ENCODE assay signal across 29 cellular contexts in genomic region chr2:174450021-174450816, GRCh38. TPM values are rescaled to one million over a fixed set of nuclear protein-coding genes. Genes with fewer than 3 reads are reported as not detected.
DNase-seq lines count a peak whose midpoint lies in the region; ATAC-seq and TF ChIP-seq lines count a peak whose summit lies in the region.
"Had no signal": no experiment of that assay in that cellular context is flagged by ENCODE, and none has a peak within 500 bp of the region (broad histone marks: within the 10 kb centered on the region; RNA-seq: fewer than 3 reads in every experiment).

No MANE protein-coding gene starts in this region.

- peaks cover 39 to 59% of the 10 kb centered on the region in 2 donors for H3K36me3 Mint-ChIP-seq in CD4-positive, alpha-beta memory T cell
- H3K36me3 Mint-ChIP-seq in naive B cell: peaks cover 0 to under 1% of the 10 kb centered on the region in 2 donors

- peaks cover 6% of the 10 kb centered on the region for H3K36me3 ChIP-seq in CD4-positive, alpha-beta memory T cell (ENCODE audit: insufficient read depth, low read length)
- no peaks in the 10 kb centered on the region for H3K36me3 ChIP-seq in SK-N-SH (replicated peaks in 1 of 2; ENCODE audit: control insufficient read depth in 1 of 2, insufficient read depth in 2 of 2, low read length in 1 of 2)

- CTCF ChIA-PET in CD4-positive, alpha-beta memory T cell (lab: Charles Lee; ENCODE audit: partially characterized antibody): no interaction called here
- CTCF ChIA-PET in SK-N-SH (lab: Yijun Ruan, JAX): interaction anchor here (2.2 kb wide), 1 partner anchor 13 kb away, joined by 9 read pairs; no protein-coding TSS in a partner anchor

- POLR2A ChIA-PET in CD4-positive, alpha-beta memory T cell (lab: Charles Lee; ENCODE audit: partially characterized antibody): no interaction called here
- POLR2A ChIA-PET in SK-N-SH (lab: Yijun Ruan, JAX): interaction anchor here (1.0 to 1.1 kb wide), 2 partner anchors 10 to 55 kb away, joined by 3 to 4 read pairs; partner anchors contain the start of gene SCRN3

- no peak; the same call in 1 of the 2 replicates for TF ChIP-seq RAD21 in SK-N-SH (IDR thresholded peaks at IDR 0.05; ENCODE audit: low read length)

- H3K27me3 Mint-ChIP-seq in CD4-positive, alpha-beta memory T cell: no peaks in the 10 kb centered on the region
- no peaks in the 10 kb centered on the region for H3K27me3 Mint-ChIP-seq in naive B cell
- H3K27me3 Mint-ChIP-seq: activated T-helper 17 cell treated with anti-CD3 and anti-CD28 coated beads, Interleukin-2, amount 50 U/mL, for 72 hours; central memory CD8-positive, alpha-beta T cell; dendritic cell treated with granulocyte-macrophage colony-stimulating factor and Interleukin-4, amounts not matched to agents 40 ng/mL and 50 ng/mL, for 4 days; progenitor cell of endocrine pancreas had no signal

- no peak overlapping the region for H2AFZ ChIP-seq in SK-N-SH (ENCODE audit: low read depth)
- H2AFZ ChIP-seq: GM23338, hepatocyte had no signal

- peak in 1 of 2 experiments; percentile 79; a peak in 2 of 4 replicates for TF ChIP-seq EP300 in SK-N-SH (IDR thresholded peaks at IDR 0.05; ENCODE audit: borderline replicate concordance in 1 of 2, low read depth in 1 of 2, low read length in 1 of 2)

- 73% methylated on average over 4 of the region's 4 CpGs for WGBS in SK-N-SH (ENCODE audit: low lambda C conversion rate)

- intact Hi-C loops in CD4-positive, alpha-beta memory T cell (cut with micrococcal nuclease): no loop called here

- no peaks in the 10 kb centered on the region for H3K9me3 ChIP-seq in CD4-positive, alpha-beta memory T cell (ENCODE audit: control insufficient read depth in 1 of 2, low read length in 2 of 2)
- no peaks in the 10 kb centered on the region for H3K9me3 ChIP-seq in SK-N-SH
- H3K9me3 ChIP-seq: esophagus squamous epithelium, right lobe of liver, upper lobe of right lung had no signal

- H3K4me3 Mint-ChIP-seq in CD4-positive, alpha-beta memory T cell: peak overlapping the region in 1 of 8 donors; percentile 19
- peak overlapping the region in 7 of 8 donors; percentile 4 to 70 (median 55) for H3K4me3 Mint-ChIP-seq in naive B cell
- H3K4me3 Mint-ChIP-seq: activated T-helper 17 cell treated with anti-CD3 and anti-CD28 coated beads, Interleukin-2, amount 50 U/mL, for 72 hours; central memory CD8-positive, alpha-beta T cell; dendritic cell treated with granulocyte-macrophage colony-stimulating factor and Interleukin-4, amounts not matched to agents 40 ng/mL and 50 ng/mL, for 4 days; GM23338 had no signal

- H3K27me3 ChIP-seq in CD4-positive, alpha-beta memory T cell (ENCODE audit: insufficient read depth, low read length): no peaks in the 10 kb centered on the region
- no peaks in the 10 kb centered on the region for H3K27me3 ChIP-seq in SK-N-SH (ENCODE audit: insufficient read depth)
- H3K27me3 ChIP-seq: esophagus squamous epithelium, hepatocyte, right lobe of liver, upper lobe of right lung had no signal

- peak overlapping the region in 6 of 7 donors; percentile 2 to 44 (median 35) for H3K27ac Mint-ChIP-seq in CD4-positive, alpha-beta memory T cell
- H3K27ac Mint-ChIP-seq in naive B cell: peak overlapping the region in 5 of 6 donors; percentile 68 to 91 (median 87)
- H3K27ac Mint-ChIP-seq: activated T-helper 17 cell treated with anti-CD3 and anti-CD28 coated beads, Interleukin-2, amount 50 U/mL, for 72 hours; dendritic cell treated with granulocyte-macrophage colony-stimulating factor and Interleukin-4, amounts not matched to agents 40 ng/mL and 50 ng/mL, for 4 days; GM23338; progenitor cell of endocrine pancreas had no signal

- no peak overlapping the region for H3K4me3 ChIP-seq in CD4-positive, alpha-beta memory T cell (ENCODE audit: low read length in 2 of 2)
- H3K4me3 ChIP-seq in GM12865 (ENCODE audit: low read depth, low read length) (no peak overlapping the region), SK-N-SH (ENCODE audit: low read depth in 2 of 2, low read length in 1 of 2) (no peak overlapping the region)
- H3K4me3 ChIP-seq: esophagus squamous epithelium, GM23338, hepatocyte, right lobe of liver, upper lobe of right lung had no signal

- no peaks in the 10 kb centered on the region for H4K20me1 ChIP-seq in SK-N-SH (ENCODE audit: insufficient read depth)

- peaks cover 0 to 1% (median 0%) of the 10 kb centered on the region in 8 donors for H3K9me3 Mint-ChIP-seq in CD4-positive, alpha-beta memory T cell
- no peaks in the 10 kb centered on the region for H3K9me3 Mint-ChIP-seq in naive B cell
- H3K9me3 Mint-ChIP-seq: activated T-helper 17 cell treated with anti-CD3 and anti-CD28 coated beads, Interleukin-2, amount 50 U/mL, for 72 hours; central memory CD8-positive, alpha-beta T cell; dendritic cell treated with granulocyte-macrophage colony-stimulating factor and Interleukin-4, amounts not matched to agents 40 ng/mL and 50 ng/mL, for 4 days; GM23338 had no signal

- H3F3A ChIP-seq in SK-N-SH (replicated peaks; ENCODE audit: insufficient read depth): no peaks in the 10 kb centered on the region

- H3K79me2 ChIP-seq in SK-N-SH (ENCODE audit: insufficient read depth): no peaks in the 10 kb centered on the region
- H3K79me2 ChIP-seq: hepatocyte had no signal

- no peaks in the 10 kb centered on the region for H3K9me2 ChIP-seq in SK-N-SH

- H3K4me1 ChIP-seq in CD4-positive, alpha-beta memory T cell (ENCODE audit: insufficient read depth, low read length): peaks cover 10% of the 10 kb centered on the region
- H3K4me1 ChIP-seq in SK-N-SH (ENCODE audit: control insufficient read depth in 1 of 2, insufficient read depth in 2 of 2, low read depth in 1 of 2, low read length in 1 of 2): peaks cover 6 to 9% of the 10 kb centered on the region in 2 experiments; a peak in 3 of 4 replicates
- H3K4me1 ChIP-seq: right lobe of liver, upper lobe of right lung had no signal

- no peak overlapping the region for H3K9ac ChIP-seq in SK-N-SH

- peak; percentile 58 to 74 for ATAC-seq in naive B cell (ENCODE audit: low read depth in 2 of 2)
- no peak for ATAC-seq in HG03039 (IDR thresholded peaks at IDR 0.05; ENCODE audit: unreplicated experiment)
- no peak for ATAC-seq in HG03025 (IDR thresholded peaks at IDR 0.05; ENCODE audit: low FRiP score, unreplicated experiment)
- ATAC-seq in GM19397 (IDR thresholded peaks at IDR 0.05; ENCODE audit: unreplicated experiment): no peak
- ATAC-seq: activated T-helper 17 cell treated with anti-CD3 and anti-CD28 coated beads, Interleukin-2, amount 50 U/mL, for 72 hours; GM23338; HepG2; left cardiac atrium; right lobe of liver; upper lobe of right lung had no signal

- H3K4me2 ChIP-seq in SK-N-SH: no peak overlapping the region
- H3K4me2 ChIP-seq: GM23338, hepatocyte had no signal

- no peak overlapping the region for H3K27ac ChIP-seq in CD4-positive, alpha-beta memory T cell (ENCODE audit: low read depth, low read length)
- H3K27ac ChIP-seq in SK-N-SH (ENCODE audit: low read depth in 2 of 2, low read length in 1 of 2): peak overlapping the region in 1 of 2 experiments; percentile 77; a peak in 2 of 4 replicates
- H3K27ac ChIP-seq: esophagus squamous epithelium, hepatocyte, right lobe of liver, upper lobe of right lung had no signal

- no peak for DNase-seq in CD4-positive, alpha-beta memory T cell
- peak; percentile 40 for DNase-seq in GM12865 (ENCODE audit: low read depth)
- peak; percentile 31 for DNase-seq in SK-N-SH
- no peak for DNase-seq in naive B cell
- DNase-seq: activated CD4-positive, alpha-beta T cell treated with anti-CD3 and anti-CD28 coated beads, Interleukin-2, amount 50 U/mL, for 4 hours; EL; esophagus squamous epithelium; foreskin melanocyte; Kasumi-1; left cardiac atrium; MV-4-11; NCI-H1436 treated with DMSO at 0.1 percent for 48 hours; NCI-H2107; NCI-H446; NCI-H82; right lobe of liver; stimulated activated CD4-positive, alpha-beta T cell treated with anti-CD3 and anti-CD28 coated beads, Interleukin-2, amount 100 ng/mL, for 48 hours; substantia nigra; upper lobe of right lung had no signal

- TF ChIP-seq CTCF in GM12865 (IDR thresholded peaks at IDR 0.05; ENCODE audit: insufficient read depth, low read depth, low read length, missing control alignments) (no peak), SK-N-SH (IDR thresholded peaks at IDR 0.05) (no peak)

- H3K4me1 Mint-ChIP-seq in CD4-positive, alpha-beta memory T cell: peaks cover 10 to 21% (median 12%) of the 10 kb centered on the region in 4 donors
- H3K4me1 Mint-ChIP-seq in naive B cell: peaks cover 15 to 31% (median 27%) of the 10 kb centered on the region in 3 donors
- H3K4me1 Mint-ChIP-seq: activated T-helper 17 cell treated with anti-CD3 and anti-CD28 coated beads, Interleukin-2, amount 50 U/mL, for 72 hours; central memory CD8-positive, alpha-beta T cell had no signal

TF ChIP-seq in SK-N-SH, 30 proteins besides CTCF, POLR2A, EP300 and RAD21 (continues in another document):
- TF ChIP-seq, protein P1, sequence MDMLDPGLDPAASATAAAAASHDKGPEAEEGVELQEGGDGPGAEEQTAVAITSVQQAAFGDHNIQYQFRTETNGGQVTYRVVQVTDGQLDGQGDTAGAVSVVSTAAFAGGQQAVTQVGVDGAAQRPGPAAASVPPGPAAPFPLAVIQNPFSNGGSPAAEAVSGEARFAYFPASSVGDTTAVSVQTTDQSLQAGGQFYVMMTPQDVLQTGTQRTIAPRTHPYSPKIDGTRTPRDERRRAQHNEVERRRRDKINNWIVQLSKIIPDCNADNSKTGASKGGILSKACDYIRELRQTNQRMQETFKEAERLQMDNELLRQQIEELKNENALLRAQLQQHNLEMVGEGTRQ (IDR thresholded peaks at IDR 0.05; ENCODE audit: borderline replicate concordance, low read depth, low read length): no peak
- TF ChIP-seq CHD2 (IDR thresholded peaks at IDR 0.05; ENCODE audit: low read length, partially characterized antibody) (peak; percentile 42), RCOR1 (IDR thresholded peaks at IDR 0.05; ENCODE audit: low read length) (peak; percentile 69; the same call in 1 of the 2 replicates)

RNA-seq across cellular contexts. Expression of gene GPR155, which starts 36.6 kb away (rescaled TPM):
- total RNA-seq in CD4-positive, alpha-beta memory T cell: 10 to 100 TPM; 18.2 to 20.4 TPM
- polyA plus RNA-seq in CD4-positive, alpha-beta memory T cell: 10 to 100 TPM in 1 of 2 donors, 1 to 10 TPM in 1; 7.5 to 10.6 TPM
- polyA plus RNA-seq in SK-N-SH (2012; rRNA removed): 3.5 and 7.8 TPM in 2 replicates
- 5.6 and 5.7 TPM in 2 replicates for polyA plus RNA-seq in SK-N-SH (2012; cell fraction: cytosol; rRNA removed)
- polyA plus RNA-seq in SK-N-SH (2012; cell fraction: nucleus; rRNA removed): 2.6 and 5.9 TPM in 2 replicates
- 1 to 10 TPM; 1.9 to 6.5 (median 4.1) TPM for polyA plus RNA-seq in naive B cell (ENCODE audit: low read depth in 6 of 6)

RNA-seq across cellular contexts. Expression of gene SCRN3, which starts 54.7 kb away (rescaled TPM):
- total RNA-seq in CD4-positive, alpha-beta memory T cell: 10 to 100 TPM; 14.7 to 15.2 TPM
- polyA plus RNA-seq in CD4-positive, alpha-beta memory T cell: 10 to 100 TPM; 10.8 to 11.7 TPM
- 14.7 and 19.5 TPM in 2 replicates for polyA plus RNA-seq in SK-N-SH (2012; rRNA removed)
- polyA plus RNA-seq in SK-N-SH (2012; cell fraction: cytosol; rRNA removed): 20.5 and 24.7 TPM in 2 replicates
- 15.7 and 21.6 TPM in 2 replicates for polyA plus RNA-seq in SK-N-SH (2012; cell fraction: nucleus; rRNA removed)
- polyA plus RNA-seq in naive B cell (ENCODE audit: low read depth in 6 of 6): 10 to 100 TPM; 13.9 to 22.1 (median 16.5) TPM

Comparison
In these comparisons a context has a peak if more than half of its experiments do, and no peak if none do; other contexts are left out.
1. DNase-seq: peak in GM12865 (single experiment) and SK-N-SH (single experiment); none in CD4-positive, alpha-beta memory T cell (0 of 5) and naive B cell (single experiment).
2. ATAC-seq: peak in naive B cell (2 of 2); none in HG03039 (single experiment), HG03025 (single experiment) and GM19397 (single experiment).